In the genomic region with DNA sequence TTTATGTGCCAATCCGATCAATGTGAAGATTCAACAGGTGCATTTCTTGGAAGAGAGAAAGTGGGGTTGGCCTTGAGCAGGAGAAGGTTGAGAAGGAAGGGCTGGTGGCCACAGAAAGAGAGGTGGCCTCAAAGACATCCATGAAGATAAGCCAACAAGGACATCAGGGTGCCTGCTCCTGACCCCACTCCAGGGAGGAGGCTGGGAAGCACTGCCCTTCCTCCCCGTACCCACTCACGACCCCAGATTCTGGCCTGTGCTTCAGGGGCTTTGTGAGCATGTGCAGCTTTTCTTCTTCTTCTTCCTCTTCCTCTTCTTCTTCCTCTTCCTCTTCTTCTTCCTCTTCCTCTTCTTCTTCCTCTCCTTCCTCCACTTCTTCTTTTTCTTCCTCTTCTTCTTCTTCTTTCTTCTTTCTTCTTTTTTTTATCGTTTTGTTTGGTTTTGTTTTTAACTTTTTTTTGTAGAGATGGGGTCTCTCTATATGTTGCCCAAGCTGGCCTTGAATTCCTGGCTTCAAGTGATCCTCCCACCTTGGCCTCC, we compare ENCODE assay signal across 13 cellular contexts. TPM values are rescaled to one million over a fixed set of nuclear protein-coding genes. Genes with fewer than 3 reads are reported as not detected.
DNase-seq lines count a peak whose midpoint lies in the region; ATAC-seq, FAIRE-seq and TF ChIP-seq lines count a peak whose summit lies in the region.
"Had no signal": no experiment of that assay in that cellular context is flagged by ENCODE, and none has a peak within 500 bp of the region (broad histone marks: within the 10 kb centered on the region; RNA-seq: fewer than 3 reads in every experiment).

No MANE protein-coding gene starts in this region.

- H4K20me1 ChIP-seq in astrocyte (ENCODE audit: insufficient read depth, low read length) = no peaks in the 10 kb centered on the region
- no peaks in the 10 kb centered on the region for H4K20me1 ChIP-seq in smooth muscle cell (ENCODE audit: low read depth)

- no peaks in the 10 kb centered on the region for H3K4me1 ChIP-seq in HEK293 (ENCODE audit: control insufficient read depth, insufficient read depth, low read length)
- H3K4me1 ChIP-seq in astrocyte (ENCODE audit: insufficient read depth, low read length) = peaks cover 75% of the 10 kb centered on the region
- peaks cover 61% of the 10 kb centered on the region for H3K4me1 ChIP-seq in right cardiac atrium (ENCODE audit: control insufficient read depth, insufficient read depth, low read length)
- peaks cover 26% of the 10 kb centered on the region for H3K4me1 ChIP-seq in smooth muscle cell (ENCODE audit: low read depth)

- no peak overlapping the region for H3K9ac ChIP-seq in astrocyte (ENCODE audit: low read length)
- H3K9ac ChIP-seq in smooth muscle cell (ENCODE audit: low read depth) = no peak overlapping the region

- H3K4me2 ChIP-seq in astrocyte (ENCODE audit: low read length) = no peak overlapping the region
- H3K4me2 ChIP-seq in smooth muscle cell = peak overlapping the region; percentile 73

- no peak overlapping the region for H3K4me3 Mint-ChIP-seq in astrocyte (ENCODE audit: unreplicated experiment)
- H3K4me3 Mint-ChIP-seq in stimulated activated memory B cell treated with anti-CD40 and anti-IgM and Interleukin-4, amounts not matched to agents 10 μg/mL and 1 μg/mL and 100 μg/mL, for 72 hours = no peak overlapping the region
- H3K4me3 Mint-ChIP-seq: activated naive CD8-positive, alpha-beta T cell treated with anti-CD3 and anti-CD28 coated beads for 36 hours; WTC11 had no signal

- no peak overlapping the region for H3K4me3 ChIP-seq in HEK293 (ENCODE audit: low read depth, low read length)
- no peak overlapping the region for H3K4me3 ChIP-seq in astrocyte (ENCODE audit: insufficient read depth, low read depth, low read length)
- H3K4me3 ChIP-seq in right cardiac atrium (ENCODE audit: low read length) = no peak overlapping the region
- H3K4me3 ChIP-seq in smooth muscle cell = no peak overlapping the region
- H3K4me3 ChIP-seq: mucosa of descending colon had no signal

- peaks cover 4% of the 10 kb centered on the region for H3K9me3 Mint-ChIP-seq in astrocyte (ENCODE audit: unreplicated experiment)
- peaks cover 4% of the 10 kb centered on the region for H3K9me3 Mint-ChIP-seq in stimulated activated memory B cell treated with anti-CD40 and anti-IgM and Interleukin-4, amounts not matched to agents 10 μg/mL and 1 μg/mL and 100 μg/mL, for 72 hours
- H3K9me3 Mint-ChIP-seq: activated naive CD8-positive, alpha-beta T cell treated with anti-CD3 and anti-CD28 coated beads for 36 hours; WTC11 had no signal

- H3K27me3 Mint-ChIP-seq in astrocyte (ENCODE audit: low read depth, unreplicated experiment) = no peaks in the 10 kb centered on the region
- peaks cover 16% of the 10 kb centered on the region for H3K27me3 Mint-ChIP-seq in stimulated activated memory B cell treated with anti-CD40 and anti-IgM and Interleukin-4, amounts not matched to agents 10 μg/mL and 1 μg/mL and 100 μg/mL, for 72 hours

- H3K27me3 ChIP-seq in astrocyte (ENCODE audit: insufficient read depth, low read length) (no peaks in the 10 kb centered on the region), right cardiac atrium (ENCODE audit: control insufficient read depth, insufficient read depth) (no peaks in the 10 kb centered on the region), smooth muscle cell (ENCODE audit: low read depth) (no peaks in the 10 kb centered on the region)

- DNase-seq in astrocyte (ENCODE audit: low read depth) (no peak), right cardiac atrium (no peak), smooth muscle cell (lab: John Stamatoyannopoulos, UW; ENCODE audit: unreplicated experiment) (no peak), NCI-H82 treated with DMSO at 0.1 percent for 48 hours (lab: John Stamatoyannopoulos, UW; ENCODE audit: unreplicated experiment) (no peak)
- DNase-seq: activated naive CD8-positive, alpha-beta T cell treated with anti-CD3 and anti-CD28 coated beads for 36 hours; cortex of kidney; DMS79; mucosa of descending colon had no signal

- ATAC-seq in right cardiac atrium (no peak), HG02973 (IDR thresholded peaks at IDR 0.05; ENCODE audit: unreplicated experiment) (no peak), GM21447 (IDR thresholded peaks at IDR 0.05; ENCODE audit: unreplicated experiment) (no peak)
- ATAC-seq in stimulated activated memory B cell treated with anti-CD40 and anti-IgM and Interleukin-4, amounts not matched to agents 10 μg/mL and 1 μg/mL and 100 μg/mL, for 72 hours = no peak
- ATAC-seq: WTC11 had no signal

- CTCF ChIA-PET in HEK293 (lab: Yijun Ruan, JAX) = interaction anchor here (0.8 to 6.3 kb wide), 4 partner anchors 11 to 47 kb away, joined by 3 to 57 read pairs (median 4); no protein-coding TSS in a partner anchor

- FAIRE-seq in astrocyte (lab: Jason Lieb, UNC) = no peak

- peaks cover 67% of the 10 kb centered on the region for H3K4me1 Mint-ChIP-seq in astrocyte (ENCODE audit: low read depth, unreplicated experiment)
- peaks cover 4% of the 10 kb centered on the region for H3K4me1 Mint-ChIP-seq in stimulated activated memory B cell treated with anti-CD40 and anti-IgM and Interleukin-4, amounts not matched to agents 10 μg/mL and 1 μg/mL and 100 μg/mL, for 72 hours
- H3K4me1 Mint-ChIP-seq: activated naive CD8-positive, alpha-beta T cell treated with anti-CD3 and anti-CD28 coated beads for 36 hours had no signal

- H3K27ac ChIP-seq in HEK293 (ENCODE audit: extremely low read depth, low read depth, low read length) (no peak overlapping the region), astrocyte (ENCODE audit: low read depth, low read length) (peak overlapping the region; percentile 85), right cardiac atrium (ENCODE audit: low read length) (peak overlapping the region; percentile 97), smooth muscle cell (ENCODE audit: low read depth) (peak overlapping the region; percentile 83)

- H3K79me2 ChIP-seq in astrocyte (ENCODE audit: insufficient read depth, low read length) = peaks cover 12% of the 10 kb centered on the region
- no peaks in the 10 kb centered on the region for H3K79me2 ChIP-seq in smooth muscle cell (ENCODE audit: low read depth)

- no peak for TF ChIP-seq CTCF in HEK293 (tag by site-specific recombination; IDR thresholded peaks at IDR 0.05)
- no peak for TF ChIP-seq CTCF in astrocyte (IDR thresholded peaks at IDR 0.05; ENCODE audit: insufficient read depth, low read depth, low read length)
- TF ChIP-seq CTCF in smooth muscle cell (IDR thresholded peaks at IDR 0.05; ENCODE audit: borderline replicate concordance, insufficient read depth, poor library complexity, severe bottlenecking) = no peak

- intact Hi-C loops in right cardiac atrium (cut with DNase I) = loop anchor here in 1 of 4 donors (10.0 kb wide), 1 partner anchor 47 kb away; no protein-coding TSS in a partner anchor

- H3K9me3 ChIP-seq in HEK293 (ENCODE audit: control insufficient read depth, insufficient read depth, low read depth, low read length) = no peaks in the 10 kb centered on the region
- H3K9me3 ChIP-seq in astrocyte (ENCODE audit: insufficient read depth, low read depth, low read length) = peaks cover 7% of the 10 kb centered on the region
- no peaks in the 10 kb centered on the region for H3K9me3 ChIP-seq in right cardiac atrium (ENCODE audit: control insufficient read depth, low read length)
- H3K9me3 ChIP-seq in smooth muscle cell (replicated peaks; ENCODE audit: low read depth) = no peaks in the 10 kb centered on the region
- H3K9me3 ChIP-seq: mucosa of descending colon had no signal

- peaks cover 42% of the 10 kb centered on the region for H3K36me3 Mint-ChIP-seq in astrocyte (ENCODE audit: low read depth, unreplicated experiment)
- H3K36me3 Mint-ChIP-seq in stimulated activated memory B cell treated with anti-CD40 and anti-IgM and Interleukin-4, amounts not matched to agents 10 μg/mL and 1 μg/mL and 100 μg/mL, for 72 hours = no peaks in the 10 kb centered on the region
- H3K36me3 Mint-ChIP-seq: activated naive CD8-positive, alpha-beta T cell treated with anti-CD3 and anti-CD28 coated beads for 36 hours had no signal

- WGBS in right cardiac atrium = 84% methylated on average over 4 of the region's 4 CpGs
- 95% methylated on average over 4 of the region's 4 CpGs for WGBS in smooth muscle cell (ENCODE audit: low lambda C conversion rate)

- H2AFZ ChIP-seq in astrocyte (ENCODE audit: low read depth, low read length) (no peak overlapping the region), smooth muscle cell (ENCODE audit: low read depth) (no peak overlapping the region)

- POLR2A ChIA-PET in HEK293 (lab: Yijun Ruan, JAX) = no interaction called here

- H3K36me3 ChIP-seq in HEK293 (ENCODE audit: control insufficient read depth in 2 of 2, insufficient read depth in 1 of 2, low read length in 2 of 2) (no peaks in the 10 kb centered on the region), astrocyte (ENCODE audit: insufficient read depth, low read length) (no peaks in the 10 kb centered on the region), smooth muscle cell (ENCODE audit: low read depth) (no peaks in the 10 kb centered on the region)

- H3F3A ChIP-seq in smooth muscle cell (ENCODE audit: low read depth) = peaks cover 2% of the 10 kb centered on the region

- peak overlapping the region; percentile 99 for H3K27ac Mint-ChIP-seq in astrocyte (ENCODE audit: unreplicated experiment)
- H3K27ac Mint-ChIP-seq in stimulated activated memory B cell treated with anti-CD40 and anti-IgM and Interleukin-4, amounts not matched to agents 10 μg/mL and 1 μg/mL and 100 μg/mL, for 72 hours = no peak overlapping the region
- H3K27ac Mint-ChIP-seq: activated naive CD8-positive, alpha-beta T cell treated with anti-CD3 and anti-CD28 coated beads for 36 hours had no signal

TF ChIP-seq in HEK293, 187 proteins besides CTCF, POLR2A, EP300 and RAD21:
- peak; percentile 87 for TF ChIP-seq ZNF513 (tag by site-specific recombination; IDR thresholded peaks at IDR 0.05)
- TF ChIP-seq SCRT2 (tag by site-specific recombination; IDR thresholded peaks at IDR 0.05) = peak; percentile 43; the same call in 1 of the 2 replicates
- no peak for TF ChIP-seq REPIN1 (tag by site-specific recombination; IDR thresholded peaks at IDR 0.05; ENCODE audit: low read depth)
TF ChIP-seq in HEK293: peak in this region for 2.

RNA-seq across cellular contexts. Expression of gene DKK3, which starts 30.3 kb away (rescaled TPM):
- total RNA-seq in astrocyte = 307 and 328 TPM in 2 replicates
- total RNA-seq in right cardiac atrium = 1,000 to 10,000 TPM; 2,567 to 3,299 (median 2,969) TPM
- polyA plus RNA-seq in right cardiac atrium = 2,307 TPM
- 112 and 113 TPM in 2 replicates for total RNA-seq in smooth muscle cell
- 100 and 105 TPM in 2 replicates for polyA plus RNA-seq in smooth muscle cell
